8 cellular contexts compared by ENCODE assay signal in the genomic region with DNA sequence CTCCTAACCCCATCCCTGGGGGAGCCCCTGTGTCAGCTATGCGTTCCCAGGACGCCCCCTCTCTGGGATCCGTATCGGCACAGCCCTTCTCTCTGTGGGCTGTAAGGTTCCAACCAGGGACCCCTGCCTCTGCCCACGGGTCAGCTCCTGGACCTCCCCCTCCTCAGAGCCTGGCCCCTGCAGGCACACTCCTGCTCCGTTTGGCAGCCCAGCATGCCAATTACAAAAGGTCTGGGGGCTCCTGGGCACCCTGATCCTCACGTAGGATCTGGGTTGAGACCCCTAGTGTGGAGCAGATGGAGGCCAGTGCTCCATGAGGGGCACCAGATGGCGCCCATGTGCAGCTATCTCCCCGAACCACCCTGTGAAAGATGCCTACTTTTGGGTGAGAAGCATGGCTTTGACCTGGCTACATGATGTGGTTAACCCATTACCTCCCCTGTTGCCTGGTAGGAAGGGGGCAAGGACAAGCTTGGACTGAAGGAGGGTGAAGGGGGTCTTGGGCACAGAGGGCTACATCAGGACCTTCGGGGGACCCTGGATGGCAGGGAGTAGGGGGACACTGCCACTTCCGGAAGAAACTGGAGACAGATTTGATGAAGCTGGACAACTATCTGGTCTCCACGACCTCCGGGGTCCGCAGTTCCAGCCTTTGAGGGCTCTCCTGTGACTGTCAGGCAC.
DNase-seq lines count a peak whose midpoint lies in the region; ATAC-seq lines count a peak whose summit lies in the region.

No MANE protein-coding gene starts in this region.

- CTCF ChIA-PET in activated naive CD4-positive, alpha-beta T cell treated with anti-CD3 and anti-CD28 coated beads, Interleukin-2, amount 10 ng/mL, durations not matched to agents 7 days and 5 days (lab: Charles Lee): interaction anchor here (0.7 to 4.1 kb wide), 17 partner anchors 10 to 294 kb away, joined by 3 to 40 read pairs (median 5); a partner anchor contains a TSS

- H3K36me3 Mint-ChIP-seq in activated naive CD4-positive, alpha-beta T cell treated with anti-CD3 and anti-CD28 coated beads, Interleukin-2, amount 10 ng/mL, durations not matched to agents 7 days and 5 days: peaks cover 14% of the 10 kb centered on the region

- H3K27ac Mint-ChIP-seq in activated naive CD4-positive, alpha-beta T cell treated with anti-CD3 and anti-CD28 coated beads, Interleukin-2, amount 10 ng/mL, durations not matched to agents 7 days and 5 days: peak overlapping the region; percentile 75

- no peaks in the 10 kb centered on the region for H3K9me3 Mint-ChIP-seq in activated naive CD4-positive, alpha-beta T cell treated with anti-CD3 and anti-CD28 coated beads, Interleukin-2, amount 10 ng/mL, durations not matched to agents 7 days and 5 days

- peaks cover 29% of the 10 kb centered on the region for H3K4me1 Mint-ChIP-seq in activated naive CD4-positive, alpha-beta T cell treated with anti-CD3 and anti-CD28 coated beads, Interleukin-2, amount 10 ng/mL, durations not matched to agents 7 days and 5 days

- ATAC-seq in GM21619 (IDR thresholded peaks at IDR 0.05; ENCODE audit: unreplicated experiment): no peak
- no peak for ATAC-seq in GM18520 (IDR thresholded peaks at IDR 0.05; ENCODE audit: unreplicated experiment)

- DNase-seq in DMS153 (lab: John Stamatoyannopoulos, UW) (peak; percentile 31), DMS153 treated with DMSO at 0.1 percent for 48 hours (lab: John Stamatoyannopoulos, UW; ENCODE audit: unreplicated experiment) (no peak), LoVo (ENCODE audit: low spot score) (peak; percentile 7), left kidney (ENCODE audit: low read depth, low spot score) (peak; percentile 71), NCI-H2196 (lab: John Stamatoyannopoulos, UW; ENCODE audit: unreplicated experiment) (no peak)
- peak; percentile 34 for DNase-seq in activated naive CD4-positive, alpha-beta T cell treated with anti-CD3 and anti-CD28 coated beads, Interleukin-2, amount 10 ng/mL, durations not matched to agents 7 days and 5 days

- peak overlapping the region; percentile 23 for H3K4me3 Mint-ChIP-seq in activated naive CD4-positive, alpha-beta T cell treated with anti-CD3 and anti-CD28 coated beads, Interleukin-2, amount 10 ng/mL, durations not matched to agents 7 days and 5 days

- H3K27me3 Mint-ChIP-seq in activated naive CD4-positive, alpha-beta T cell treated with anti-CD3 and anti-CD28 coated beads, Interleukin-2, amount 10 ng/mL, durations not matched to agents 7 days and 5 days: peaks cover 3% of the 10 kb centered on the region

Comparison
In these comparisons a context has a peak if more than half of its experiments do, and no peak if none do; other contexts are left out.
1. DNase-seq: peak in DMS153 (single experiment), LoVo (single experiment), activated naive CD4-positive, alpha-beta T cell treated with anti-CD3 and anti-CD28 coated beads, Interleukin-2, amount 10 ng/mL, durations not matched to agents 7 days and 5 days (single experiment) and left kidney (single experiment); none in DMS153 treated with DMSO at 0.1 percent for 48 hours (single experiment) and NCI-H2196 (single experiment).